Comparison of ENCODE assay signal across 2 cellular contexts in genomic region chr20:47770931-47771330, GRCh38.
TF ChIP-seq lines count a peak whose summit lies in the region.

No MANE protein-coding gene starts in this region.

TF ChIP-seq in HEK293, 187 proteins besides CTCF, POLR2A, EP300 and RAD21:
- TF ChIP-seq ZNF488 (tag by site-specific recombination; IDR thresholded peaks at IDR 0.05) (no peak), ZNF843 (tag by site-specific recombination; IDR thresholded peaks at IDR 0.05) (no peak), ZIC2 (tag by site-specific recombination; IDR thresholded peaks at IDR 0.05) (peak; percentile 38; the same call in 1 of the 2 replicates), ZBTB8A (tag by site-specific recombination; IDR thresholded peaks at IDR 0.05) (no peak), IKZF3 (tag by site-specific recombination; IDR thresholded peaks at IDR 0.05) (no peak), ZNF133 (tag by site-specific recombination; IDR thresholded peaks at IDR 0.05) (no peak), ZNF202 (tag by site-specific recombination; IDR thresholded peaks at IDR 0.05; ENCODE audit: borderline replicate concordance) (no peak)

TF ChIP-seq in H1, 55 proteins besides CTCF, POLR2A, EP300 and RAD21:
- 0 out of 2 replicates have a peak, but pooled peaks have one; percentile 28 for TF ChIP-seq MAX (IDR thresholded peaks at IDR 0.05)
- 0 out of 2 replicates have a peak, but pooled peaks have one; percentile 46 for TF ChIP-seq E2F6 (IDR thresholded peaks at IDR 0.05)
- TF ChIP-seq JUND (IDR thresholded peaks at IDR 0.05; ENCODE audit: low read length): no peak
- TF ChIP-seq EGR1 (IDR thresholded peaks at IDR 0.05; ENCODE audit: borderline replicate concordance, low read depth, low read length): no peak
